ENCODE assay signal across 1 cellular context in genomic region chr17:82304826-82305726, GRCh38.
A peak's percentile ranks its signal among the peaks of the same experiment; 100 is the strongest.
TF ChIP-seq lines count a peak whose summit lies in the region.

No MANE protein-coding gene starts in this region.

TF ChIP-seq in HepG2, 621 proteins besides CTCF, POLR2A, EP300 and RAD21 (continued from another document and continues in another):
- TF ChIP-seq HMG20A (CRISPR knock-in tag; IDR thresholded peaks at IDR 0.05; ENCODE audit: borderline replicate concordance) = no peak
- TF ChIP-seq ZNF614 (CRISPR knock-in tag; IDR thresholded peaks at IDR 0.05; ENCODE audit: borderline replicate concordance) = no peak
- TF ChIP-seq, protein P1, sequence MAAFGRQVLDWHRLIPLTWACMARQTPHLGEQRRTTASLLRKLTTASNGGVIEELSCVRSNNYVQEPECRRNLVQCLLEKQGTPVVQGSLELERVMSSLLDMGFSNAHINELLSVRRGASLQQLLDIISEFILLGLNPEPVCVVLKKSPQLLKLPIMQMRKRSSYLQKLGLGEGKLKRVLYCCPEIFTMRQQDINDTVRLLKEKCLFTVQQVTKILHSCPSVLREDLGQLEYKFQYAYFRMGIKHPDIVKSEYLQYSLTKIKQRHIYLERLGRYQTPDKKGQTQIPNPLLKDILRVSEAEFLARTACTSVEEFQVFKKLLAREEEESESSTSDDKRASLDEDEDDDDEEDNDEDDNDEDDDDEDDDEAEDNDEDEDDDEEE (CRISPR knock-in tag; IDR thresholded peaks at IDR 0.05) = no peak
- TF ChIP-seq HOXA3 (CRISPR knock-in tag; IDR thresholded peaks at IDR 0.05) = peak; percentile 63
- no peak for TF ChIP-seq KLF9 (CRISPR knock-in tag; IDR thresholded peaks at IDR 0.05; ENCODE audit: low read depth)
- no peak for TF ChIP-seq ZNF224 (CRISPR knock-in tag; IDR thresholded peaks at IDR 0.05)
- TF ChIP-seq MNT (IDR thresholded peaks at IDR 0.05) = no peak
- TF ChIP-seq DNMT1 (CRISPR knock-in tag; IDR thresholded peaks at IDR 0.05) = no peak
- TF ChIP-seq, protein P2, sequence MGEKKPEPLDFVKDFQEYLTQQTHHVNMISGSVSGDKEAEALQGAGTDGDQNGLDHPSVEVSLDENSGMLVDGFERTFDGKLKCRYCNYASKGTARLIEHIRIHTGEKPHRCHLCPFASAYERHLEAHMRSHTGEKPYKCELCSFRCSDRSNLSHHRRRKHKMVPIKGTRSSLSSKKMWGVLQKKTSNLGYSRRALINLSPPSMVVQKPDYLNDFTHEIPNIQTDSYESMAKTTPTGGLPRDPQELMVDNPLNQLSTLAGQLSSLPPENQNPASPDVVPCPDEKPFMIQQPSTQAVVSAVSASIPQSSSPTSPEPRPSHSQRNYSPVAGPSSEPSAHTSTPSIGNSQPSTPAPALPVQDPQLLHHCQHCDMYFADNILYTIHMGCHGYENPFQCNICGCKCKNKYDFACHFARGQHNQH (CRISPR knock-in tag; IDR thresholded peaks at IDR 0.05) = peak; percentile 37; the same call in 1 of the 2 replicates
- TF ChIP-seq MAFG (CRISPR knock-in tag; IDR thresholded peaks at IDR 0.05) = no peak
- TF ChIP-seq, protein P3, sequence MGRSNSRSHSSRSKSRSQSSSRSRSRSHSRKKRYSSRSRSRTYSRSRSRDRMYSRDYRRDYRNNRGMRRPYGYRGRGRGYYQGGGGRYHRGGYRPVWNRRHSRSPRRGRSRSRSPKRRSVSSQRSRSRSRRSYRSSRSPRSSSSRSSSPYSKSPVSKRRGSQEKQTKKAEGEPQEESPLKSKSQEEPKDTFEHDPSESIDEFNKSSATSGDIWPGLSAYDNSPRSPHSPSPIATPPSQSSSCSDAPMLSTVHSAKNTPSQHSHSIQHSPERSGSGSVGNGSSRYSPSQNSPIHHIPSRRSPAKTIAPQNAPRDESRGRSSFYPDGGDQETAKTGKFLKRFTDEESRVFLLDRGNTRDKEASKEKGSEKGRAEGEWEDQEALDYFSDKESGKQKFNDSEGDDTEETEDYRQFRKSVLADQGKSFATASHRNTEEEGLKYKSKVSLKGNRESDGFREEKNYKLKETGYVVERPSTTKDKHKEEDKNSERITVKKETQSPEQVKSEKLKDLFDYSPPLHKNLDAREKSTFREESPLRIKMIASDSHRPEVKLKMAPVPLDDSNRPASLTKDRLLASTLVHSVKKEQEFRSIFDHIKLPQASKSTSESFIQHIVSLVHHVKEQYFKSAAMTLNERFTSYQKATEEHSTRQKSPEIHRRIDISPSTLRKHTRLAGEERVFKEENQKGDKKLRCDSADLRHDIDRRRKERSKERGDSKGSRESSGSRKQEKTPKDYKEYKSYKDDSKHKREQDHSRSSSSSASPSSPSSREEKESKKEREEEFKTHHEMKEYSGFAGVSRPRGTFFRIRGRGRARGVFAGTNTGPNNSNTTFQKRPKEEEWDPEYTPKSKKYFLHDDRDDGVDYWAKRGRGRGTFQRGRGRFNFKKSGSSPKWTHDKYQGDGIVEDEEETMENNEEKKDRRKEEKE (IDR thresholded peaks at IDR 0.05) = no peak
- TF ChIP-seq, protein P4, sequence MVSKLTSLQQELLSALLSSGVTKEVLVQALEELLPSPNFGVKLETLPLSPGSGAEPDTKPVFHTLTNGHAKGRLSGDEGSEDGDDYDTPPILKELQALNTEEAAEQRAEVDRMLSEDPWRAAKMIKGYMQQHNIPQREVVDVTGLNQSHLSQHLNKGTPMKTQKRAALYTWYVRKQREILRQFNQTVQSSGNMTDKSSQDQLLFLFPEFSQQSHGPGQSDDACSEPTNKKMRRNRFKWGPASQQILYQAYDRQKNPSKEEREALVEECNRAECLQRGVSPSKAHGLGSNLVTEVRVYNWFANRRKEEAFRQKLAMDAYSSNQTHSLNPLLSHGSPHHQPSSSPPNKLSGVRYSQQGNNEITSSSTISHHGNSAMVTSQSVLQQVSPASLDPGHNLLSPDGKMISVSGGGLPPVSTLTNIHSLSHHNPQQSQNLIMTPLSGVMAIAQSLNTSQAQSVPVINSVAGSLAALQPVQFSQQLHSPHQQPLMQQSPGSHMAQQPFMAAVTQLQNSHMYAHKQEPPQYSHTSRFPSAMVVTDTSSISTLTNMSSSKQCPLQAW (CRISPR knock-in tag; IDR thresholded peaks at IDR 0.05) = 0 out of 2 replicates have a peak, but pooled peaks have one; percentile 47
- no peak; the same call in 1 of the 2 replicates for TF ChIP-seq HOXD1 (CRISPR knock-in tag; IDR thresholded peaks at IDR 0.05)
- TF ChIP-seq FOXK2 (IDR thresholded peaks at IDR 0.05) = no peak
- TF ChIP-seq, protein P5, sequence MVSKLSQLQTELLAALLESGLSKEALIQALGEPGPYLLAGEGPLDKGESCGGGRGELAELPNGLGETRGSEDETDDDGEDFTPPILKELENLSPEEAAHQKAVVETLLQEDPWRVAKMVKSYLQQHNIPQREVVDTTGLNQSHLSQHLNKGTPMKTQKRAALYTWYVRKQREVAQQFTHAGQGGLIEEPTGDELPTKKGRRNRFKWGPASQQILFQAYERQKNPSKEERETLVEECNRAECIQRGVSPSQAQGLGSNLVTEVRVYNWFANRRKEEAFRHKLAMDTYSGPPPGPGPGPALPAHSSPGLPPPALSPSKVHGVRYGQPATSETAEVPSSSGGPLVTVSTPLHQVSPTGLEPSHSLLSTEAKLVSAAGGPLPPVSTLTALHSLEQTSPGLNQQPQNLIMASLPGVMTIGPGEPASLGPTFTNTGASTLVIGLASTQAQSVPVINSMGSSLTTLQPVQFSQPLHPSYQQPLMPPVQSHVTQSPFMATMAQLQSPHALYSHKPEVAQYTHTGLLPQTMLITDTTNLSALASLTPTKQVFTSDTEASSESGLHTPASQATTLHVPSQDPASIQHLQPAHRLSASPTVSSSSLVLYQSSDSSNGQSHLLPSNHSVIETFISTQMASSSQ (IDR thresholded peaks at IDR 0.05; ENCODE audit: low read depth) = no peak
- TF ChIP-seq, protein P5 (CRISPR knock-in tag; IDR thresholded peaks at IDR 0.05; ENCODE audit: borderline replicate concordance) = no peak
- 0 out of 2 replicates have a peak, but pooled peaks have one; percentile 42 for TF ChIP-seq MAF1 (CRISPR knock-in tag; IDR thresholded peaks at IDR 0.05; ENCODE audit: borderline replicate concordance)
- TF ChIP-seq ZNF280B (CRISPR knock-in tag; IDR thresholded peaks at IDR 0.05; ENCODE audit: borderline replicate concordance) = no peak
- TF ChIP-seq, protein P6, sequence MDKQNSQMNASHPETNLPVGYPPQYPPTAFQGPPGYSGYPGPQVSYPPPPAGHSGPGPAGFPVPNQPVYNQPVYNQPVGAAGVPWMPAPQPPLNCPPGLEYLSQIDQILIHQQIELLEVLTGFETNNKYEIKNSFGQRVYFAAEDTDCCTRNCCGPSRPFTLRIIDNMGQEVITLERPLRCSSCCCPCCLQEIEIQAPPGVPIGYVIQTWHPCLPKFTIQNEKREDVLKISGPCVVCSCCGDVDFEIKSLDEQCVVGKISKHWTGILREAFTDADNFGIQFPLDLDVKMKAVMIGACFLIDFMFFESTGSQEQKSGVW (CRISPR knock-in tag; IDR thresholded peaks at IDR 0.05; ENCODE audit: borderline replicate concordance) = no peak
- 0 out of 2 replicates have a peak, but pooled peaks have one; percentile 39 for TF ChIP-seq ZNF547 (CRISPR knock-in tag; IDR thresholded peaks at IDR 0.05)
- 0 out of 2 replicates have a peak, but pooled peaks have one; percentile 24 for TF ChIP-seq NFYB (CRISPR knock-in tag; IDR thresholded peaks at IDR 0.05)
- TF ChIP-seq, protein P7, sequence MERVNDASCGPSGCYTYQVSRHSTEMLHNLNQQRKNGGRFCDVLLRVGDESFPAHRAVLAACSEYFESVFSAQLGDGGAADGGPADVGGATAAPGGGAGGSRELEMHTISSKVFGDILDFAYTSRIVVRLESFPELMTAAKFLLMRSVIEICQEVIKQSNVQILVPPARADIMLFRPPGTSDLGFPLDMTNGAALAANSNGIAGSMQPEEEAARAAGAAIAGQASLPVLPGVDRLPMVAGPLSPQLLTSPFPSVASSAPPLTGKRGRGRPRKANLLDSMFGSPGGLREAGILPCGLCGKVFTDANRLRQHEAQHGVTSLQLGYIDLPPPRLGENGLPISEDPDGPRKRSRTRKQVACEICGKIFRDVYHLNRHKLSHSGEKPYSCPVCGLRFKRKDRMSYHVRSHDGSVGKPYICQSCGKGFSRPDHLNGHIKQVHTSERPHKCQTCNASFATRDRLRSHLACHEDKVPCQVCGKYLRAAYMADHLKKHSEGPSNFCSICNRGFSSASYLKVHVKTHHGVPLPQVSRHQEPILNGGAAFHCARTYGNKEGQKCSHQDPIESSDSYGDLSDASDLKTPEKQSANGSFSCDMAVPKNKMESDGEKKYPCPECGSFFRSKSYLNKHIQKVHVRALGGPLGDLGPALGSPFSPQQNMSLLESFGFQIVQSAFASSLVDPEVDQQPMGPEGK (CRISPR knock-in tag; IDR thresholded peaks at IDR 0.05) = peak; percentile 71; the same call in 1 of the 2 replicates
- no peak for TF ChIP-seq ZNF230 (CRISPR knock-in tag; IDR thresholded peaks at IDR 0.05)
- no peak for TF ChIP-seq ZNF564 (CRISPR knock-in tag; IDR thresholded peaks at IDR 0.05)
- TF ChIP-seq ZNF263 (CRISPR knock-in tag; IDR thresholded peaks at IDR 0.05) = peak; percentile 78
- TF ChIP-seq, protein P8, sequence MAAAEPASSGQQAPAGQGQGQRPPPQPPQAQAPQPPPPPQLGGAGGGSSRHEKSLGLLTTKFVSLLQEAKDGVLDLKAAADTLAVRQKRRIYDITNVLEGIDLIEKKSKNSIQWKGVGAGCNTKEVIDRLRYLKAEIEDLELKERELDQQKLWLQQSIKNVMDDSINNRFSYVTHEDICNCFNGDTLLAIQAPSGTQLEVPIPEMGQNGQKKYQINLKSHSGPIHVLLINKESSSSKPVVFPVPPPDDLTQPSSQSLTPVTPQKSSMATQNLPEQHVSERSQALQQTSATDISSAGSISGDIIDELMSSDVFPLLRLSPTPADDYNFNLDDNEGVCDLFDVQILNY (CRISPR knock-in tag; conservative IDR thresholded peaks at IDR 0.05) = no peak
- TF ChIP-seq, protein P9, sequence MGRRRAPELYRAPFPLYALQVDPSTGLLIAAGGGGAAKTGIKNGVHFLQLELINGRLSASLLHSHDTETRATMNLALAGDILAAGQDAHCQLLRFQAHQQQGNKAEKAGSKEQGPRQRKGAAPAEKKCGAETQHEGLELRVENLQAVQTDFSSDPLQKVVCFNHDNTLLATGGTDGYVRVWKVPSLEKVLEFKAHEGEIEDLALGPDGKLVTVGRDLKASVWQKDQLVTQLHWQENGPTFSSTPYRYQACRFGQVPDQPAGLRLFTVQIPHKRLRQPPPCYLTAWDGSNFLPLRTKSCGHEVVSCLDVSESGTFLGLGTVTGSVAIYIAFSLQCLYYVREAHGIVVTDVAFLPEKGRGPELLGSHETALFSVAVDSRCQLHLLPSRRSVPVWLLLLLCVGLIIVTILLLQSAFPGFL (CRISPR knock-in tag; IDR thresholded peaks at IDR 0.05) = no peak
- TF ChIP-seq YEATS2 (CRISPR knock-in tag; IDR thresholded peaks at IDR 0.05; ENCODE audit: borderline replicate concordance) = peak; percentile 49; the same call in 1 of the 2 replicates
- no peak for TF ChIP-seq RBAK (CRISPR knock-in tag; IDR thresholded peaks at IDR 0.05)
- TF ChIP-seq, protein P10, sequence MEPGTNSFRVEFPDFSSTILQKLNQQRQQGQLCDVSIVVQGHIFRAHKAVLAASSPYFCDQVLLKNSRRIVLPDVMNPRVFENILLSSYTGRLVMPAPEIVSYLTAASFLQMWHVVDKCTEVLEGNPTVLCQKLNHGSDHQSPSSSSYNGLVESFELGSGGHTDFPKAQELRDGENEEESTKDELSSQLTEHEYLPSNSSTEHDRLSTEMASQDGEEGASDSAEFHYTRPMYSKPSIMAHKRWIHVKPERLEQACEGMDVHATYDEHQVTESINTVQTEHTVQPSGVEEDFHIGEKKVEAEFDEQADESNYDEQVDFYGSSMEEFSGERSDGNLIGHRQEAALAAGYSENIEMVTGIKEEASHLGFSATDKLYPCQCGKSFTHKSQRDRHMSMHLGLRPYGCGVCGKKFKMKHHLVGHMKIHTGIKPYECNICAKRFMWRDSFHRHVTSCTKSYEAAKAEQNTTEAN (CRISPR knock-in tag; conservative IDR thresholded peaks at IDR 0.05) = peak; percentile 50; the same call in 1 of the 2 replicates
- no peak for TF ChIP-seq PHF20 (CRISPR knock-in tag; IDR thresholded peaks at IDR 0.05)
- TF ChIP-seq, protein P11, sequence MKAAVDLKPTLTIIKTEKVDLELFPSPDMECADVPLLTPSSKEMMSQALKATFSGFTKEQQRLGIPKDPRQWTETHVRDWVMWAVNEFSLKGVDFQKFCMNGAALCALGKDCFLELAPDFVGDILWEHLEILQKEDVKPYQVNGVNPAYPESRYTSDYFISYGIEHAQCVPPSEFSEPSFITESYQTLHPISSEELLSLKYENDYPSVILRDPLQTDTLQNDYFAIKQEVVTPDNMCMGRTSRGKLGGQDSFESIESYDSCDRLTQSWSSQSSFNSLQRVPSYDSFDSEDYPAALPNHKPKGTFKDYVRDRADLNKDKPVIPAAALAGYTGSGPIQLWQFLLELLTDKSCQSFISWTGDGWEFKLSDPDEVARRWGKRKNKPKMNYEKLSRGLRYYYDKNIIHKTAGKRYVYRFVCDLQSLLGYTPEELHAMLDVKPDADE (CRISPR knock-in tag; IDR thresholded peaks at IDR 0.05) = no peak
